11 cellular contexts compared by ENCODE assay signal in the genomic region with DNA sequence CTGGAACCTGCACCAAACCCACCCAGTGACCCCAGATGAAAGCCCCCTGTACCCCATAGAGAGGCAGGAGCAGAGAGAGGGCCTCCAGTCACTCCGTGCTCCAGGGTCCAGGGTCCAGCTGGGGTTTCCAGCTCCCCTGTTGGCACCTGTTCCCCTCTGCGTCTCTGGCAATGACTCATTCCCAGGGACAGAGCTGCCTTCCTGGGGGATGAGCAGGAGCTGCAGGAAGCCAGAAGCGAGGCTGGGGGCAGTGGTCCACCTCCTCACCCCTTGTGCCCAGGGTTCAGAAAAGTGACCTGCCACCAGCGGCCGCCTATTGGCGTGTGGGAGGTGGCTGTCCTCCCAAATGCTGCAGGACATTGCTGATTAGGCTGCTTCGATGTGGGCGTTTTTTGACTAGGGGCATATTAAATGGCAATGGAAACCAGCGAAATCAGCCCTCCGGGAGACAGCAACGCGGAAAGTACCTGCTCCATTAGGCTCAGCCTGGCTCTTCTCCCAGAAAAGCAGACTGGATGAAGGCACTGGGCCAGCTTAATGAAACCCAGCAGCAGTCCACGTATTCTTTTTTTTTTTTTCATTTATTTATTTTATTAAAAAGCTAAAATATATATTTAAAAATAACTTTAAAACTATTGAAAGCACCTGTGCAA.
DNase-seq lines count a peak whose midpoint lies in the region; ATAC-seq, FAIRE-seq and TF ChIP-seq lines count a peak whose summit lies in the region.
"Had no signal": no experiment of that assay in that cellular context is flagged by ENCODE, and none has a peak within 500 bp of the region (broad histone marks: within the 10 kb centered on the region; RNA-seq: fewer than 3 reads in every experiment).

No MANE protein-coding gene starts in this region.

- no peaks in the 10 kb centered on the region for H3K36me3 Mint-ChIP-seq in stimulated activated effector memory CD8-positive, alpha-beta T cell treated with anti-CD3 and anti-CD28 coated beads, Interleukin-12 subunit alpha, Interleukin-12 subunit beta, amount 100 ng/mL, for 72 hours
- no peaks in the 10 kb centered on the region for H3K36me3 Mint-ChIP-seq in stimulated activated memory B cell treated with anti-CD40 and anti-IgM and Interleukin-4, amounts not matched to agents 10 μg/mL and 1 μg/mL and 100 μg/mL, for 72 hours

- TF ChIP-seq POLR2A in heart left ventricle (IDR thresholded peaks at IDR 0.05) (no peak), vagina (IDR thresholded peaks at IDR 0.05) (no peak)

- no peaks in the 10 kb centered on the region for H3K27me3 ChIP-seq in heart left ventricle
- H3K27me3 ChIP-seq in right atrium auricular region, result no peaks in the 10 kb centered on the region
- H3K27me3 ChIP-seq in RWPE2 (ENCODE audit: insufficient read depth, poor library complexity, severe bottlenecking), result no peaks in the 10 kb centered on the region
- no peaks in the 10 kb centered on the region for H3K27me3 ChIP-seq in hepatocyte
- H3K27me3 ChIP-seq in vagina, result no peaks in the 10 kb centered on the region

- no peak overlapping the region for H3K4me2 ChIP-seq in hepatocyte

- H3K4me3 ChIP-seq in heart left ventricle (no peak overlapping the region), right atrium auricular region (no peak overlapping the region), RWPE2 (ENCODE audit: severe bottlenecking) (no peak overlapping the region), hepatocyte (no peak overlapping the region), vagina (no peak overlapping the region)

- no peaks in the 10 kb centered on the region for H3K9me3 Mint-ChIP-seq in stimulated activated effector memory CD8-positive, alpha-beta T cell treated with anti-CD3 and anti-CD28 coated beads, Interleukin-12 subunit alpha, Interleukin-12 subunit beta, amount 100 ng/mL, for 72 hours
- H3K9me3 Mint-ChIP-seq in stimulated activated memory B cell treated with anti-CD40 and anti-IgM and Interleukin-4, amounts not matched to agents 10 μg/mL and 1 μg/mL and 100 μg/mL, for 72 hours, result no peaks in the 10 kb centered on the region
- H3K9me3 Mint-ChIP-seq: nephron had no signal

- no peaks in the 10 kb centered on the region for H3K9me3 ChIP-seq in heart left ventricle
- H3K9me3 ChIP-seq in right atrium auricular region, result no peaks in the 10 kb centered on the region
- H3K9me3 ChIP-seq in RWPE2 (ENCODE audit: severe bottlenecking), result no peaks in the 10 kb centered on the region
- no peaks in the 10 kb centered on the region for H3K9me3 ChIP-seq in hepatocyte (ENCODE audit: low read depth)
- no peaks in the 10 kb centered on the region for H3K9me3 ChIP-seq in vagina

- 34 to 49% (median 38%) methylated on average over 11 to 13 of the region's 13 CpGs for WGBS in heart left ventricle, 4 donors
- WGBS in hepatocyte (ENCODE audit: low lambda C conversion rate, missing lambda C conversion rate), result 65% methylated on average over 13 of the region's 13 CpGs

- H3K79me2 ChIP-seq in hepatocyte, result no peaks in the 10 kb centered on the region

- ATAC-seq in heart left ventricle, result peak in 3 of 4 donors; percentile 29 to 61 (median 51)
- peak; percentile 42; the same call in 2 of the 3 replicates for ATAC-seq in RWPE2 (ENCODE audit: low read depth)
- no peak for ATAC-seq in stimulated activated effector memory CD8-positive, alpha-beta T cell treated with anti-CD3 and anti-CD28 coated beads, Interleukin-12 subunit alpha, Interleukin-12 subunit beta, amount 100 ng/mL, for 72 hours
- ATAC-seq in stimulated activated memory B cell treated with anti-CD40 and anti-IgM and Interleukin-4, amounts not matched to agents 10 μg/mL and 1 μg/mL and 100 μg/mL, for 72 hours, result no peak

- H2AFZ ChIP-seq in hepatocyte, result no peak overlapping the region

- DNase-seq in heart left ventricle, result peak in 2 of 5 donors; percentile 40 to 49
- no peak for DNase-seq in right atrium auricular region (ENCODE audit: low spot score)
- no peak for DNase-seq in RWPE2 (ENCODE audit: low spot score)
- peak; percentile 35 for DNase-seq in hepatocyte (ENCODE audit: low spot score)
- DNase-seq in urothelium cell line (ENCODE audit: low spot score), result peak; percentile 71
- no peak for DNase-seq in vagina (ENCODE audit: extremely low spot score in 2 of 2)
- no peak for DNase-seq in stimulated activated effector memory CD8-positive, alpha-beta T cell treated with anti-CD3 and anti-CD28 coated beads, Interleukin-12 subunit alpha, Interleukin-12 subunit beta, amount 100 ng/mL, for 72 hours (ENCODE audit: low spot score in 2 of 2)
- DNase-seq: NCI-H1436 had no signal

- TF ChIP-seq CTCF in heart left ventricle (IDR thresholded peaks at IDR 0.05), result no peak
- TF ChIP-seq CTCF in right atrium auricular region (IDR thresholded peaks at IDR 0.05), result no peak
- TF ChIP-seq CTCF in RWPE2 (IDR thresholded peaks at IDR 0.05; ENCODE audit: poor library complexity, severe bottlenecking), result no peak
- TF ChIP-seq CTCF in hepatocyte (IDR thresholded peaks at IDR 0.05; ENCODE audit: poor library complexity), result no peak
- TF ChIP-seq CTCF in vagina (IDR thresholded peaks at IDR 0.05), result no peak

- no peak overlapping the region for H3K27ac ChIP-seq in heart left ventricle
- no peak overlapping the region for H3K27ac ChIP-seq in right atrium auricular region
- no peak overlapping the region for H3K27ac ChIP-seq in RWPE2 (ENCODE audit: poor library complexity, severe bottlenecking)
- H3K27ac ChIP-seq in hepatocyte, result no peak overlapping the region
- H3K27ac ChIP-seq in vagina, result no peak overlapping the region
- H3K27ac ChIP-seq: C4-2B had no signal

- H3K4me1 ChIP-seq in heart left ventricle (peaks cover 0 to 12% (median 0%) of the 10 kb centered on the region in 12 donors), right atrium auricular region (peaks cover 0 to 5% of the 10 kb centered on the region in 2 donors), RWPE2 (ENCODE audit: insufficient read depth, poor library complexity, severe bottlenecking) (peaks cover 5% of the 10 kb centered on the region), hepatocyte (ENCODE audit: insufficient read depth) (peaks cover 6% of the 10 kb centered on the region), vagina (peaks cover 10% of the 10 kb centered on the region)

- no peak overlapping the region for H3K4me3 Mint-ChIP-seq in stimulated activated effector memory CD8-positive, alpha-beta T cell treated with anti-CD3 and anti-CD28 coated beads, Interleukin-12 subunit alpha, Interleukin-12 subunit beta, amount 100 ng/mL, for 72 hours
- H3K4me3 Mint-ChIP-seq in stimulated activated memory B cell treated with anti-CD40 and anti-IgM and Interleukin-4, amounts not matched to agents 10 μg/mL and 1 μg/mL and 100 μg/mL, for 72 hours, result no peak overlapping the region
- H3K4me3 Mint-ChIP-seq: nephron had no signal

- H3K27ac Mint-ChIP-seq in stimulated activated effector memory CD8-positive, alpha-beta T cell treated with anti-CD3 and anti-CD28 coated beads, Interleukin-12 subunit alpha, Interleukin-12 subunit beta, amount 100 ng/mL, for 72 hours, result no peak overlapping the region
- no peak overlapping the region for H3K27ac Mint-ChIP-seq in stimulated activated memory B cell treated with anti-CD40 and anti-IgM and Interleukin-4, amounts not matched to agents 10 μg/mL and 1 μg/mL and 100 μg/mL, for 72 hours

- no peaks in the 10 kb centered on the region for H3K9me2 ChIP-seq in hepatocyte (replicated peaks; ENCODE audit: insufficient read depth)

- intact Hi-C loops in heart left ventricle (cut with DNase I), result no loop called here
- intact Hi-C loops in vagina (cut with DNase I), result no loop called here

- H3K27me3 Mint-ChIP-seq in stimulated activated memory B cell treated with anti-CD40 and anti-IgM and Interleukin-4, amounts not matched to agents 10 μg/mL and 1 μg/mL and 100 μg/mL, for 72 hours, result no peaks in the 10 kb centered on the region

- H4K20me1 ChIP-seq in hepatocyte (ENCODE audit: insufficient read depth, poor library complexity, severe bottlenecking), result no peaks in the 10 kb centered on the region

- no peak for FAIRE-seq in urothelium cell line (lab: Jason Lieb, UNC)

- no peaks in the 10 kb centered on the region for H3K4me1 Mint-ChIP-seq in stimulated activated effector memory CD8-positive, alpha-beta T cell treated with anti-CD3 and anti-CD28 coated beads, Interleukin-12 subunit alpha, Interleukin-12 subunit beta, amount 100 ng/mL, for 72 hours
- H3K4me1 Mint-ChIP-seq in stimulated activated memory B cell treated with anti-CD40 and anti-IgM and Interleukin-4, amounts not matched to agents 10 μg/mL and 1 μg/mL and 100 μg/mL, for 72 hours, result peaks cover 12% of the 10 kb centered on the region

- no peaks in the 10 kb centered on the region for H3K36me3 ChIP-seq in heart left ventricle
- H3K36me3 ChIP-seq in right atrium auricular region, result no peaks in the 10 kb centered on the region
- H3K36me3 ChIP-seq in RWPE2 (ENCODE audit: low read depth), result no peaks in the 10 kb centered on the region
- no peaks in the 10 kb centered on the region for H3K36me3 ChIP-seq in hepatocyte (replicated peaks; ENCODE audit: insufficient read depth, low read depth)
- H3K36me3 ChIP-seq in vagina, result no peaks in the 10 kb centered on the region

Comparison
In these comparisons a context has a peak if more than half of its experiments do, and no peak if none do; other contexts are left out.
1. ATAC-seq: peak in heart left ventricle (3 of 4) and RWPE2 (single experiment); none in stimulated activated effector memory CD8-positive, alpha-beta T cell treated with anti-CD3 and anti-CD28 coated beads, Interleukin-12 subunit alpha, Interleukin-12 subunit beta, amount 100 ng/mL, for 72 hours (single experiment) and stimulated activated memory B cell treated with anti-CD40 and anti-IgM and Interleukin-4, amounts not matched to agents 10 μg/mL and 1 μg/mL and 100 μg/mL, for 72 hours (single experiment).
2. DNase-seq: peak in hepatocyte (single experiment) and urothelium cell line (single experiment); none in right atrium auricular region (single experiment), RWPE2 (single experiment), vagina (0 of 2) and stimulated activated effector memory CD8-positive, alpha-beta T cell treated with anti-CD3 and anti-CD28 coated beads, Interleukin-12 subunit alpha, Interleukin-12 subunit beta, amount 100 ng/mL, for 72 hours (0 of 2).